In the genomic region with DNA sequence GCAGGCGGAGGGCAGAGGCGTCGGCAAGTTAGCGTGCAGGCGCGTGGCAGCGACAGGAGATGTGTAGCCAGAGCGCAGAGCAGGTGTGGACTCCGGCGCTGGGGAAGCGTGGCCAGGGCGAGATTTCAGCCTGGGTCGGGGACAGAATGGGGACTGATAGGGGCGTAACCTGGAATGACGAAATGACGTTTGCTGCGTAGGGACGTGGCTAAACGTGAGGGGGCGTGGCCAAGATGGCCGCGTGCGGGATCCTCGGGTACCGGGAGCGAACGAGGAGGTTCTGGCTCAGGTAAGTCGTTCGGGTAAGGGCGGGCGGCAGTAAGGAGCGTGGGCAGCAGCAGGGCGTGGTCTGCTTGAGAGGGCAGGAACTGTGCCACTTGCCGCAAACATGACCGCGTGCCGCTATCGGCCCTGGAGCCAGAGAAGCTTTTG, we compare ENCODE assay signal across 9 cellular contexts. TPM values are rescaled to one million over a fixed set of nuclear protein-coding genes. Genes with fewer than 3 reads are reported as not detected.
A peak's percentile ranks its signal among the peaks of the same experiment; 100 is the strongest.
DNase-seq lines count a peak whose midpoint lies in the region; ATAC-seq lines count a peak whose summit lies in the region.
"Had no signal": no experiment of that assay in that cellular context is flagged by ENCODE, and none has a peak within 500 bp of the region (broad histone marks: within the 10 kb centered on the region; RNA-seq: fewer than 3 reads in every experiment).

No MANE protein-coding gene starts in this region.

- POLR2A ChIA-PET in naive thymus-derived CD8-positive, alpha-beta T cell (lab: Charles Lee), result interaction anchor here (0.5 to 3.1 kb wide), 5 partner anchors 63 to 1038 kb away, joined by 3 to 17 read pairs (median 6); a partner anchor contains a TSS

- no peak overlapping the region for H3K27ac Mint-ChIP-seq in CD4-positive, CD25-positive, alpha-beta regulatory T cell
- H3K27ac Mint-ChIP-seq in naive thymus-derived CD8-positive, alpha-beta T cell, result no peak overlapping the region
- H3K27ac Mint-ChIP-seq in stimulated activated memory B cell treated with anti-CD40 and anti-IgM and Interleukin-4, amounts not matched to agents 10 μg/mL and 1 μg/mL and 100 μg/mL, for 72 hours, result no peak overlapping the region
- H3K27ac Mint-ChIP-seq: T-helper 1 cell treated with Interleukin-12 subunit alpha and Interleukin-12 subunit beta and Interleukin-4 antibody, amounts not matched to agents 30 μg/mL and 1 μg/mL, for 36 hours had no signal

- 0% methylated on average over 38 of the region's 38 CpGs for WGBS in esophagus, 2 donors

- ATAC-seq in CD4-positive, CD25-positive, alpha-beta regulatory T cell (ENCODE audit: low read depth in 2 of 2), result peak; percentile 65 to 67
- ATAC-seq in GM19395 (IDR thresholded peaks at IDR 0.05; ENCODE audit: unreplicated experiment) (peak; percentile 75), HG03460 (IDR thresholded peaks at IDR 0.05; ENCODE audit: unreplicated experiment) (peak; percentile 64)
- ATAC-seq in naive thymus-derived CD8-positive, alpha-beta T cell, result peak; percentile 66 to 68
- peak; percentile 86 for ATAC-seq in stimulated activated memory B cell treated with anti-CD40 and anti-IgM and Interleukin-4, amounts not matched to agents 10 μg/mL and 1 μg/mL and 100 μg/mL, for 72 hours

- peak overlapping the region; percentile 80 for H3K4me3 ChIP-seq in CD4-positive, CD25-positive, alpha-beta regulatory T cell (ENCODE audit: low read depth, low read length)
- H3K4me3 ChIP-seq in esophagus (ENCODE audit: low read depth in 1 of 2, low read length in 2 of 2), result peak overlapping the region; percentile 67 to 90

- peaks cover 3% of the 10 kb centered on the region for H3K36me3 Mint-ChIP-seq in CD4-positive, CD25-positive, alpha-beta regulatory T cell
- H3K36me3 Mint-ChIP-seq in naive thymus-derived CD8-positive, alpha-beta T cell, result peaks cover 0 to 1% (median 0%) of the 10 kb centered on the region in 3 donors
- peaks cover 4% of the 10 kb centered on the region for H3K36me3 Mint-ChIP-seq in stimulated activated memory B cell treated with anti-CD40 and anti-IgM and Interleukin-4, amounts not matched to agents 10 μg/mL and 1 μg/mL and 100 μg/mL, for 72 hours

- H3K27me3 Mint-ChIP-seq in CD4-positive, CD25-positive, alpha-beta regulatory T cell, result peaks cover 5% of the 10 kb centered on the region
- no peaks in the 10 kb centered on the region for H3K27me3 Mint-ChIP-seq in naive thymus-derived CD8-positive, alpha-beta T cell
- no peaks in the 10 kb centered on the region for H3K27me3 Mint-ChIP-seq in stimulated activated memory B cell treated with anti-CD40 and anti-IgM and Interleukin-4, amounts not matched to agents 10 μg/mL and 1 μg/mL and 100 μg/mL, for 72 hours

- peak overlapping the region; percentile 99 for H3K27ac ChIP-seq in CD4-positive, CD25-positive, alpha-beta regulatory T cell (ENCODE audit: insufficient read depth, low read length, poor library complexity, severe bottlenecking)
- H3K27ac ChIP-seq in esophagus (ENCODE audit: low read depth in 2 of 2, low read length in 1 of 2), result peak overlapping the region; percentile 98 to 99

- H3K27me3 ChIP-seq in CD4-positive, CD25-positive, alpha-beta regulatory T cell (ENCODE audit: control insufficient read depth, insufficient read depth, low read length), result no peaks in the 10 kb centered on the region
- no peaks in the 10 kb centered on the region for H3K27me3 ChIP-seq in esophagus (ENCODE audit: control insufficient read depth in 1 of 2, insufficient read depth in 2 of 2, low read length in 2 of 2)

- peak in 2 of 3 donors; percentile 78 to 91 for DNase-seq in CD4-positive, CD25-positive, alpha-beta regulatory T cell
- peak; percentile 81 for DNase-seq in NCI-H748 treated with DMSO at 0.1 percent for 48 hours (lab: John Stamatoyannopoulos, UW)
- DNase-seq in activated CD8-positive, alpha-beta memory T cell treated with anti-CD3 and anti-CD28 coated beads, Interleukin-2, amount 50 U/mL, for 1 hour (ENCODE audit: extremely low read depth), result peak; percentile 66
- DNase-seq in naive thymus-derived CD8-positive, alpha-beta T cell, result peak in 9 of 10 donors; percentile 66 to 99 (median 80)

- no peaks in the 10 kb centered on the region for H3K9me3 Mint-ChIP-seq in CD4-positive, CD25-positive, alpha-beta regulatory T cell
- no peaks in the 10 kb centered on the region for H3K9me3 Mint-ChIP-seq in naive thymus-derived CD8-positive, alpha-beta T cell
- H3K9me3 Mint-ChIP-seq in stimulated activated memory B cell treated with anti-CD40 and anti-IgM and Interleukin-4, amounts not matched to agents 10 μg/mL and 1 μg/mL and 100 μg/mL, for 72 hours, result no peaks in the 10 kb centered on the region
- H3K9me3 Mint-ChIP-seq: T-helper 1 cell treated with Interleukin-12 subunit alpha and Interleukin-12 subunit beta and Interleukin-4 antibody, amounts not matched to agents 30 μg/mL and 1 μg/mL, for 36 hours had no signal

- H3K4me1 ChIP-seq in CD4-positive, CD25-positive, alpha-beta regulatory T cell (ENCODE audit: control insufficient read depth, insufficient read depth, low read length, poor library complexity, severe bottlenecking), result peaks cover 18% of the 10 kb centered on the region
- H3K4me1 ChIP-seq in esophagus (ENCODE audit: control insufficient read depth in 2 of 2, insufficient read depth in 2 of 2, low read length in 1 of 2), result no peaks in the 10 kb centered on the region

- H3K36me3 ChIP-seq in CD4-positive, CD25-positive, alpha-beta regulatory T cell (ENCODE audit: control insufficient read depth, insufficient read depth, low read length), result no peaks in the 10 kb centered on the region
- H3K36me3 ChIP-seq in esophagus (ENCODE audit: control insufficient read depth in 2 of 2, insufficient read depth in 2 of 2, low read length in 1 of 2), result no peaks in the 10 kb centered on the region

- H3K4me1 Mint-ChIP-seq in CD4-positive, CD25-positive, alpha-beta regulatory T cell, result peaks cover 3 to 17% (median 7%) of the 10 kb centered on the region in 4 donors
- H3K4me1 Mint-ChIP-seq in naive thymus-derived CD8-positive, alpha-beta T cell, result peaks cover 2 to 20% (median 11%) of the 10 kb centered on the region in 4 donors
- peaks cover 9% of the 10 kb centered on the region for H3K4me1 Mint-ChIP-seq in stimulated activated memory B cell treated with anti-CD40 and anti-IgM and Interleukin-4, amounts not matched to agents 10 μg/mL and 1 μg/mL and 100 μg/mL, for 72 hours

- no peak overlapping the region for H3K4me3 Mint-ChIP-seq in CD4-positive, CD25-positive, alpha-beta regulatory T cell
- H3K4me3 Mint-ChIP-seq in naive thymus-derived CD8-positive, alpha-beta T cell, result no peak overlapping the region
- no peak overlapping the region for H3K4me3 Mint-ChIP-seq in stimulated activated memory B cell treated with anti-CD40 and anti-IgM and Interleukin-4, amounts not matched to agents 10 μg/mL and 1 μg/mL and 100 μg/mL, for 72 hours
- H3K4me3 Mint-ChIP-seq: T-helper 1 cell treated with Interleukin-12 subunit alpha and Interleukin-12 subunit beta and Interleukin-4 antibody, amounts not matched to agents 30 μg/mL and 1 μg/mL, for 36 hours had no signal

- H3K9me3 ChIP-seq in CD4-positive, CD25-positive, alpha-beta regulatory T cell (ENCODE audit: control insufficient read depth in 2 of 2, low read length in 2 of 2), result no peaks in the 10 kb centered on the region
- no peaks in the 10 kb centered on the region for H3K9me3 ChIP-seq in esophagus (ENCODE audit: control insufficient read depth in 2 of 2, insufficient read depth in 1 of 2, low read depth in 1 of 2, low read length in 1 of 2)

RNA-seq across cellular contexts. Expression of a gene that starts 10.9 kb away (rescaled TPM):
- not detected for total RNA-seq in CD4-positive, CD25-positive, alpha-beta regulatory T cell
- polyA plus RNA-seq in CD4-positive, CD25-positive, alpha-beta regulatory T cell, result under 1 TPM in 3 of 4 donors, not detected in 1; 0.11 to 0.17 (median 0.17) TPM
- polyA plus RNA-seq in esophagus, result under 1 TPM; 0.38 to 0.49 TPM
- total RNA-seq in naive thymus-derived CD8-positive, alpha-beta T cell, result 1 to 10 TPM in 1 of 2 experiments, under 1 TPM in 1; 0.68 to 1.1 TPM
- under 1 TPM; 0.71 to 0.85 (median 0.83) TPM for polyA plus RNA-seq in naive thymus-derived CD8-positive, alpha-beta T cell

Comparison
In these comparisons a context has a peak if more than half of its experiments do, and no peak if none do; other contexts are left out.
1. Peak in every context shown above with its lines: DNase-seq, ATAC-seq, H3K4me3 ChIP-seq and H3K27ac ChIP-seq.